20 cellular contexts compared by ENCODE assay signal in the genomic region with DNA sequence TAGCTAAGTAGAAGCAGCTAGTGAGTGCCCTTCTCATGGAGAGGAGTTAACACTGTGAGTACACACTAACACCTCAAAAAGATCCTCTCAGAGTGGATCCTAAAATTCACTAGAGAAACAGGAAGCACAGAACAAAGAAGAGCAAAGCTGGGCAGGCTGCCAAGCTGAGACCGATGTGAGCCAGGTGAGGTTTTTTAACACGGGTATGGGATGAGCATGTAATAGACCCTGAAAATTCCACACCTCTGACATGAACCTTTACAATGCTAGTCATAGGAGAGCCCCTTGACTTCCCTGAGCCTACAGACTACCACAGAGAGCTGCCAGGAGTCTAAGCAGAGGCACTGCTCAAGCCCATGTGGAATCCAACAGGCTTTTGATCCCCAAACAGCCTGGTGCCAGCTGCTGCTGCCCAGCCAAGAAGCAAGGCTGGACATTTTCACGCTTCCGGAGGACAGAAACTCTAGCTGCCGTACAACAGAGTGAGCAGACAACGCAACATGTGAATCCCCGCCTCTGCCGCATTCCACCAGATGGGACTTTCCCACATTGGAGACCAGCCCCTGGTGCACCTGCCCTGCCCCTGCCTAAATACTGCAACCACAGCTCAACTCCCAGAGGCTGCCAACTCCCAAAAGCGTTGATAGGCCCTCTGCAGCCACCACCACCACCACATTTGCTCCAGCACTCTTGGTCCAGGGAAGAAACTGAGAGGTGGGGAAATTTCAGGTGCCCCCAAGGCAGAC.
DNase-seq lines count a peak whose midpoint lies in the region; TF ChIP-seq lines count a peak whose summit lies in the region.
"Had no signal": no experiment of that assay in that cellular context is flagged by ENCODE, and none has a peak within 500 bp of the region (broad histone marks: within the 10 kb centered on the region; RNA-seq: fewer than 3 reads in every experiment).

No MANE protein-coding gene starts in this region.

- TF ChIP-seq EP300 in SK-N-SH (IDR thresholded peaks at IDR 0.05; ENCODE audit: borderline replicate concordance in 1 of 2, low read depth in 1 of 2, low read length in 1 of 2), result no peak

- H4K20me1 ChIP-seq in MM.1S (ENCODE audit: insufficient read depth, low read length) (no peaks in the 10 kb centered on the region), SK-N-SH (ENCODE audit: insufficient read depth) (no peaks in the 10 kb centered on the region)

- H3K4me2 ChIP-seq in MM.1S (ENCODE audit: low read depth, low read length) (no peak overlapping the region), SK-N-SH (no peak overlapping the region)
- H3K4me2 ChIP-seq: hepatocyte, PC-9 had no signal

- H3K36me3 Mint-ChIP-seq in endothelial cell (ENCODE audit: low read depth, unreplicated experiment), result no peaks in the 10 kb centered on the region
- H3K36me3 Mint-ChIP-seq: activated naive CD8-positive, alpha-beta T cell treated with anti-CD3 and anti-CD28 coated beads, Interleukin-2, amount 10 ng/mL, durations not matched to agents 7 days and 5 days; CD8-positive, alpha-beta memory T cell had no signal

- H3K9ac ChIP-seq in MM.1S (ENCODE audit: low read length), result no peak overlapping the region
- H3K9ac ChIP-seq in SK-N-SH, result no peak overlapping the region

- no peak overlapping the region for H3K4me3 Mint-ChIP-seq in endothelial cell (ENCODE audit: unreplicated experiment)
- H3K4me3 Mint-ChIP-seq: activated CD4-positive, alpha-beta memory T cell treated with anti-CD3 and anti-CD28 coated beads, Interleukin-2, amount 10 ng/mL, durations not matched to agents 7 days and 5 days; activated naive CD8-positive, alpha-beta T cell treated with anti-CD3 and anti-CD28 coated beads, Interleukin-2, amount 10 ng/mL, durations not matched to agents 7 days and 5 days; activated T-cell treated with anti-CD3 and anti-CD28 coated beads, Interleukin-2, amount 50 U/mL, for 72 hours; CD8-positive, alpha-beta memory T cell had no signal

- no peak overlapping the region for H3K4me3 ChIP-seq in MM.1S (ENCODE audit: low read length)
- H3K4me3 ChIP-seq in SK-N-SH (ENCODE audit: low read depth in 2 of 2, low read length in 1 of 2), result no peak overlapping the region
- H3K4me3 ChIP-seq: cardiac muscle cell, hepatocyte, PC-9 had no signal

- CTCF ChIA-PET in SK-N-SH (lab: Yijun Ruan, JAX), result no interaction called here

- DNase-seq in COR-L47 (lab: John Stamatoyannopoulos, UW) (peak; percentile 87), MM.1S (peak; percentile 23), NCI-H748 treated with DMSO at 0.1 percent for 48 hours (lab: John Stamatoyannopoulos, UW) (peak; percentile 98), endothelial cell (ENCODE audit: low spot score) (no peak), SK-N-SH (no peak), AG08395 (ENCODE audit: low spot score) (no peak), dermis blood vessel endothelial cell (no peak), NCI-H1694 (lab: John Stamatoyannopoulos, UW) (no peak)
- DNase-seq: activated CD4-positive, alpha-beta memory T cell treated with anti-CD3 and anti-CD28 coated beads, Interleukin-2, amount 10 ng/mL, durations not matched to agents 7 days and 5 days; activated naive CD8-positive, alpha-beta T cell treated with anti-CD3 and anti-CD28 coated beads, Interleukin-2, amount 10 ng/mL, durations not matched to agents 7 days and 5 days; activated T-cell treated with anti-CD3 and anti-CD28 coated beads, Interleukin-2, amount 50 U/mL, for 72 hours; CD8-positive, alpha-beta memory T cell; effector CD8-positive, alpha-beta T cell; H7; kidney glomerular epithelial cell; midbrain; WERI-Rb-1 had no signal

- no peaks in the 10 kb centered on the region for H3K27me3 Mint-ChIP-seq in endothelial cell (ENCODE audit: unreplicated experiment)
- H3K27me3 Mint-ChIP-seq: activated CD4-positive, alpha-beta memory T cell treated with anti-CD3 and anti-CD28 coated beads, Interleukin-2, amount 10 ng/mL, durations not matched to agents 7 days and 5 days; activated naive CD8-positive, alpha-beta T cell treated with anti-CD3 and anti-CD28 coated beads, Interleukin-2, amount 10 ng/mL, durations not matched to agents 7 days and 5 days had no signal

- H3K27ac Mint-ChIP-seq in endothelial cell (ENCODE audit: unreplicated experiment), result peak overlapping the region; percentile 57
- H3K27ac Mint-ChIP-seq: activated CD4-positive, alpha-beta memory T cell treated with anti-CD3 and anti-CD28 coated beads, Interleukin-2, amount 10 ng/mL, durations not matched to agents 7 days and 5 days; activated naive CD8-positive, alpha-beta T cell treated with anti-CD3 and anti-CD28 coated beads, Interleukin-2, amount 10 ng/mL, durations not matched to agents 7 days and 5 days; activated T-cell treated with anti-CD3 and anti-CD28 coated beads, Interleukin-2, amount 50 U/mL, for 72 hours; CD8-positive, alpha-beta memory T cell had no signal

- H3K4me1 Mint-ChIP-seq in endothelial cell (ENCODE audit: unreplicated experiment), result peaks cover 34% of the 10 kb centered on the region
- H3K4me1 Mint-ChIP-seq: activated CD4-positive, alpha-beta memory T cell treated with anti-CD3 and anti-CD28 coated beads, Interleukin-2, amount 10 ng/mL, durations not matched to agents 7 days and 5 days; activated naive CD8-positive, alpha-beta T cell treated with anti-CD3 and anti-CD28 coated beads, Interleukin-2, amount 10 ng/mL, durations not matched to agents 7 days and 5 days; CD8-positive, alpha-beta memory T cell had no signal

- no peaks in the 10 kb centered on the region for H3F3A ChIP-seq in MM.1S (ENCODE audit: insufficient read depth, low read length)
- H3F3A ChIP-seq in SK-N-SH (replicated peaks; ENCODE audit: insufficient read depth), result no peaks in the 10 kb centered on the region

- 59% methylated on average over 7 of the region's 9 CpGs for WGBS in SK-N-SH (ENCODE audit: low lambda C conversion rate)

- H3K27me3 ChIP-seq in MM.1S (replicated peaks; ENCODE audit: insufficient read depth, low read length), result no peaks in the 10 kb centered on the region
- no peaks in the 10 kb centered on the region for H3K27me3 ChIP-seq in SK-N-SH (ENCODE audit: insufficient read depth)
- H3K27me3 ChIP-seq: cardiac muscle cell, hepatocyte had no signal

- H2AFZ ChIP-seq in MM.1S (ENCODE audit: low read length) (no peak overlapping the region), SK-N-SH (ENCODE audit: low read depth) (no peak overlapping the region)
- H2AFZ ChIP-seq: hepatocyte, PC-9 had no signal

- POLR2A ChIA-PET in SK-N-SH (lab: Yijun Ruan, JAX), result no interaction called here

- H3K9me2 ChIP-seq in MM.1S (replicated peaks; ENCODE audit: insufficient read depth, low read length), result no peaks in the 10 kb centered on the region
- H3K9me2 ChIP-seq in SK-N-SH, result no peaks in the 10 kb centered on the region; the same call in 1 of the 2 replicates

- peaks cover 4% of the 10 kb centered on the region for H3K9me3 Mint-ChIP-seq in endothelial cell (ENCODE audit: unreplicated experiment)

- H3K9me3 ChIP-seq in MM.1S (replicated peaks; ENCODE audit: insufficient read depth, low read length), result no peaks in the 10 kb centered on the region
- no peaks in the 10 kb centered on the region for H3K9me3 ChIP-seq in SK-N-SH

- no peaks in the 10 kb centered on the region for H3K4me1 ChIP-seq in MM.1S (ENCODE audit: low read length)
- no peaks in the 10 kb centered on the region for H3K4me1 ChIP-seq in SK-N-SH (ENCODE audit: control insufficient read depth in 1 of 2, insufficient read depth in 2 of 2, low read depth in 1 of 2, low read length in 1 of 2)

- no peak for TF ChIP-seq CTCF in MM.1S (IDR thresholded peaks at IDR 0.05; ENCODE audit: low read length)
- no peak for TF ChIP-seq CTCF in endothelial cell (IDR thresholded peaks at IDR 0.05; ENCODE audit: unreplicated experiment)
- no peak for TF ChIP-seq CTCF in SK-N-SH (IDR thresholded peaks at IDR 0.05)

- H3K36me3 ChIP-seq in MM.1S (replicated peaks; ENCODE audit: insufficient read depth, low read length) (no peaks in the 10 kb centered on the region), SK-N-SH (replicated peaks in 1 of 2; ENCODE audit: control insufficient read depth in 1 of 2, insufficient read depth in 2 of 2, low read length in 1 of 2) (no peaks in the 10 kb centered on the region)
- H3K36me3 ChIP-seq: cardiac muscle cell, WERI-Rb-1 had no signal

- TF ChIP-seq RAD21 in SK-N-SH (IDR thresholded peaks at IDR 0.05; ENCODE audit: low read length), result no peak

- H3K79me2 ChIP-seq in MM.1S (ENCODE audit: low read length) (no peaks in the 10 kb centered on the region), SK-N-SH (ENCODE audit: insufficient read depth) (no peaks in the 10 kb centered on the region)
- H3K79me2 ChIP-seq: hepatocyte had no signal

- H3K27ac ChIP-seq in MM.1S (ENCODE audit: low read length) (no peak overlapping the region), SK-N-SH (ENCODE audit: low read depth in 2 of 2, low read length in 1 of 2) (no peak overlapping the region)
- H3K27ac ChIP-seq: cardiac muscle cell, hepatocyte, PC-9, WERI-Rb-1 had no signal

TF ChIP-seq in SK-N-SH, 30 proteins besides CTCF, POLR2A, EP300 and RAD21 (continues in another document):
- TF ChIP-seq SIN3A (IDR thresholded peaks at IDR 0.05; ENCODE audit: borderline replicate concordance, low read depth, low read length) (no peak), RCOR1 (IDR thresholded peaks at IDR 0.05; ENCODE audit: low read length) (no peak), TCF12 (IDR thresholded peaks at IDR 0.05) (no peak), FOXJ3 (CRISPR knock-in tag; IDR thresholded peaks at IDR 0.05) (no peak), ELF1 (IDR thresholded peaks at IDR 0.05) (no peak)
- TF ChIP-seq, protein P1, sequence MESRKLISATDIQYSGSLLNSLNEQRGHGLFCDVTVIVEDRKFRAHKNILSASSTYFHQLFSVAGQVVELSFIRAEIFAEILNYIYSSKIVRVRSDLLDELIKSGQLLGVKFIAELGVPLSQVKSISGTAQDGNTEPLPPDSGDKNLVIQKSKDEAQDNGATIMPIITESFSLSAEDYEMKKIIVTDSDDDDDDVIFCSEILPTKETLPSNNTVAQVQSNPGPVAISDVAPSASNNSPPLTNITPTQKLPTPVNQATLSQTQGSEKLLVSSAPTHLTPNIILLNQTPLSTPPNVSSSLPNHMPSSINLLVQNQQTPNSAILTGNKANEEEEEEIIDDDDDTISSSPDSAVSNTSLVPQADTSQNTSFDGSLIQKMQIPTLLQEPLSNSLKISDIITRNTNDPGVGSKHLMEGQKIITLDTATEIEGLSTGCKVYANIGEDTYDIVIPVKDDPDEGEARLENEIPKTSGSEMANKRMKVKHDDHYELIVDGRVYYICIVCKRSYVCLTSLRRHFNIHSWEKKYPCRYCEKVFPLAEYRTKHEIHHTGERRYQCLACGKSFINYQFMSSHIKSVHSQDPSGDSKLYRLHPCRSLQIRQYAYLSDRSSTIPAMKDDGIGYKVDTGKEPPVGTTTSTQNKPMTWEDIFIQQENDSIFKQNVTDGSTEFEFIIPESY (IDR thresholded peaks at IDR 0.05; ENCODE audit: borderline replicate concordance, low read depth), result no peak

Comparison
In these comparisons a context has a peak if more than half of its experiments do, and no peak if none do; other contexts are left out.
1. DNase-seq: peak in COR-L47 (single experiment), MM.1S (single experiment) and NCI-H748 treated with DMSO at 0.1 percent for 48 hours (single experiment); none in endothelial cell (single experiment), SK-N-SH (single experiment), AG08395 (single experiment), dermis blood vessel endothelial cell (single experiment) and NCI-H1694 (single experiment).